Comparison of ENCODE assay signal across 17 cellular contexts in genomic region chr13:46720189-46720588, GRCh38.
DNase-seq lines count a peak whose midpoint lies in the region; ATAC-seq, FAIRE-seq and TF ChIP-seq lines count a peak whose summit lies in the region.
"Had no signal": no experiment of that assay in that cellular context is flagged by ENCODE, and none has a peak within 500 bp of the region (broad histone marks: within the 10 kb centered on the region; RNA-seq: fewer than 3 reads in every experiment).

No MANE protein-coding gene starts in this region.

- CTCF ChIA-PET in GM10248 (lab: Yijun Ruan, JAX) = interaction anchor here (0.9 to 4.8 kb wide), 10 partner anchors 9 to 210 kb away, joined by 3 to 21 read pairs (median 5); partner anchors contain the start of gene LRCH1
- CTCF ChIA-PET in Caco-2 (lab: Charles Lee) = interaction anchor here (1.3 kb wide), 1 partner anchor 117 kb away, joined by 6 read pairs; no protein-coding TSS in a partner anchor

- H3K27ac Mint-ChIP-seq in Caco-2 (ENCODE audit: unreplicated experiment) = no peak overlapping the region
- H3K27ac Mint-ChIP-seq: activated CD4-positive, alpha-beta T cell treated with anti-CD3 and anti-CD28 coated beads for 36 hours; activated naive CD4-positive, alpha-beta T cell treated with anti-CD3 and anti-CD28 coated beads, Interleukin-2, amount 50 U/mL, for 72 hours had no signal

- POLR2A ChIA-PET in GM10248 (lab: Yijun Ruan, JAX) (no interaction called here), Caco-2 (lab: Charles Lee) (no interaction called here)

- H3K27me3 Mint-ChIP-seq in Caco-2 (ENCODE audit: insufficient read depth, unreplicated experiment) = no peaks in the 10 kb centered on the region
- H3K27me3 Mint-ChIP-seq: activated CD4-positive, alpha-beta T cell treated with anti-CD3 and anti-CD28 coated beads for 36 hours had no signal

- no peak for TF ChIP-seq CTCF in GM10248 (IDR thresholded peaks at IDR 0.05; ENCODE audit: control extremely low read depth, extremely low read depth, low read depth, missing control alignments)
- no peak for TF ChIP-seq CTCF in Caco-2 (IDR thresholded peaks at IDR 0.05; ENCODE audit: insufficient read depth in 1 of 2, low read depth in 1 of 2, low read length in 1 of 2, severe bottlenecking in 1 of 2, unreplicated experiment in 1 of 2)

- no peaks in the 10 kb centered on the region for H3K27me3 ChIP-seq in Caco-2 (replicated peaks; ENCODE audit: control insufficient read depth, insufficient read depth, low read length)

- intact Hi-C loops in Caco-2 (cut with micrococcal nuclease; ENCODE audit: unreplicated experiment) = loop anchor here (2.0 kb wide), 1 partner anchor 117 kb away; no protein-coding TSS in a partner anchor

- BruUV-seq in Caco-2 (replicated peaks; lab: Mats Ljungman, UMichigan) = no TSS peak

- H3K9me3 Mint-ChIP-seq in Caco-2 (ENCODE audit: unreplicated experiment) = no peaks in the 10 kb centered on the region
- H3K9me3 Mint-ChIP-seq: activated naive CD4-positive, alpha-beta T cell treated with anti-CD3 and anti-CD28 coated beads, Interleukin-2, amount 50 U/mL, for 72 hours had no signal

- no peak overlapping the region for H3K4me3 Mint-ChIP-seq in Caco-2 (ENCODE audit: unreplicated experiment)
- H3K4me3 Mint-ChIP-seq: activated CD4-positive, alpha-beta T cell treated with anti-CD3 and anti-CD28 coated beads for 36 hours had no signal

- peaks cover 19% of the 10 kb centered on the region for H3K4me1 Mint-ChIP-seq in Caco-2 (ENCODE audit: low read depth, unreplicated experiment)
- H3K4me1 Mint-ChIP-seq: activated CD4-positive, alpha-beta T cell treated with anti-CD3 and anti-CD28 coated beads for 36 hours had no signal

- 0 out of 2 replicates have a peak, but pooled peaks cover 1% of the 10 kb centered on the region for H3K36me3 ChIP-seq in Caco-2 (ENCODE audit: control insufficient read depth, insufficient read depth, low read length)

- ATAC-seq in GM19351 (IDR thresholded peaks at IDR 0.05; ENCODE audit: unreplicated experiment) (peak; percentile 92), HG02678 (IDR thresholded peaks at IDR 0.05; ENCODE audit: unreplicated experiment) (peak; percentile 82), HG03442 (IDR thresholded peaks at IDR 0.05; ENCODE audit: unreplicated experiment) (peak; percentile 74)
- ATAC-seq: activated CD4-positive, alpha-beta T cell treated with anti-CD3 and anti-CD28 coated beads for 36 hours; activated naive CD4-positive, alpha-beta T cell treated with anti-CD3 and anti-CD28 coated beads, Interleukin-2, amount 50 U/mL, for 72 hours had no signal

- peak; percentile 40 for DNase-seq in GM10248 (ENCODE audit: extremely low spot score)
- no peak for DNase-seq in Caco-2
- no peak for DNase-seq in urothelium cell line (ENCODE audit: low spot score)
- DNase-seq in NCI-H748 treated with DMSO at 0.1 percent for 48 hours (lab: John Stamatoyannopoulos, UW) = no peak
- no peak for DNase-seq in NCI-H82 (lab: John Stamatoyannopoulos, UW)
- DNase-seq: ACHN; activated CD4-positive, alpha-beta T cell treated with anti-CD3 and anti-CD28 coated beads for 36 hours; activated T-cell treated with anti-CD3 and anti-CD28 coated beads for 4 hours; dorsolateral prefrontal cortex; IMR-90; NCI-H1092; Right ventricle myocardium superior had no signal

- H3K4me3 ChIP-seq in Caco-2 (ENCODE audit: low read depth, low read length) = no peak overlapping the region
- H3K4me3 ChIP-seq: dorsolateral prefrontal cortex had no signal

- no peaks in the 10 kb centered on the region for H3K9me3 ChIP-seq in Caco-2

- H3K4me1 ChIP-seq in Caco-2 = peaks cover 36% of the 10 kb centered on the region

- no peak for FAIRE-seq in urothelium cell line (lab: Jason Lieb, UNC)
- FAIRE-seq: H54 had no signal

- H3K36me3 Mint-ChIP-seq in Caco-2 (ENCODE audit: insufficient read depth, unreplicated experiment) = peaks cover 48% of the 10 kb centered on the region
